In the genomic region with DNA sequence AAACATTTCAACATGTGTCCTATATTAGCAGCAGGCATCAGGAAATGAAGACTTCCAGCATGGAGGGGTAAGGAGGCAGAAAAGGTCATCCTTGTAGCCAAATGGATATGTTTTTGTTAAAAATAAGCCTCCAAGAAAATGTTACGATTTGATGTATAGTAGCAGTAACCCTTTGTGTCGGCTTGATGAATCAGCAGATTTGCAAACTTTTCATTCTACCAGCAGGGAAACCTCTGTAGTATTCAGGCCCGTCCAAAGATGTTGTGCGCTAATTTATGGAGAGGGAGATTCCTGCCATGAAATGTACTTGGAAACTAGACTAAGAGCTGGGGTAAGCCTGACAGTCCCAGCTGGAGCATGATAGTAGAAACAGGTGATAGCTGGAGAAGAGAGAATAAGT, we compare ENCODE assay signal across 3 cellular contexts.
A peak's percentile ranks its signal among the peaks of the same experiment; 100 is the strongest.
TF ChIP-seq lines count a peak whose summit lies in the region.

No MANE protein-coding gene starts in this region.

TF ChIP-seq in A549, 52 proteins besides CTCF, POLR2A, EP300 and RAD21:
- TF ChIP-seq, protein P1, sequence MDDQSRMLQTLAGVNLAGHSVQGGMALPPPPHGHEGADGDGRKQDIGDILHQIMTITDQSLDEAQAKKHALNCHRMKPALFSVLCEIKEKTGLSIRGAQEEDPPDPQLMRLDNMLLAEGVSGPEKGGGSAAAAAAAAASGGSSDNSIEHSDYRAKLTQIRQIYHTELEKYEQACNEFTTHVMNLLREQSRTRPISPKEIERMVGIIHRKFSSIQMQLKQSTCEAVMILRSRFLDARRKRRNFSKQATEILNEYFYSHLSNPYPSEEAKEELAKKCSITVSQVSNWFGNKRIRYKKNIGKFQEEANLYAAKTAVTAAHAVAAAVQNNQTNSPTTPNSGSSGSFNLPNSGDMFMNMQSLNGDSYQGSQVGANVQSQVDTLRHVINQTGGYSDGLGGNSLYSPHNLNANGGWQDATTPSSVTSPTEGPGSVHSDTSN (IDR thresholded peaks at IDR 0.05): no peak
- peak; percentile 71 for TF ChIP-seq MAFK (IDR thresholded peaks at IDR 0.05; ENCODE audit: partially characterized antibody)

TF ChIP-seq in GM23338, 12 proteins besides CTCF, POLR2A, EP300 and RAD21:
- no peak for TF ChIP-seq JUNB (IDR thresholded peaks at IDR 0.05; ENCODE audit: unreplicated experiment)
- TF ChIP-seq, protein P2, sequence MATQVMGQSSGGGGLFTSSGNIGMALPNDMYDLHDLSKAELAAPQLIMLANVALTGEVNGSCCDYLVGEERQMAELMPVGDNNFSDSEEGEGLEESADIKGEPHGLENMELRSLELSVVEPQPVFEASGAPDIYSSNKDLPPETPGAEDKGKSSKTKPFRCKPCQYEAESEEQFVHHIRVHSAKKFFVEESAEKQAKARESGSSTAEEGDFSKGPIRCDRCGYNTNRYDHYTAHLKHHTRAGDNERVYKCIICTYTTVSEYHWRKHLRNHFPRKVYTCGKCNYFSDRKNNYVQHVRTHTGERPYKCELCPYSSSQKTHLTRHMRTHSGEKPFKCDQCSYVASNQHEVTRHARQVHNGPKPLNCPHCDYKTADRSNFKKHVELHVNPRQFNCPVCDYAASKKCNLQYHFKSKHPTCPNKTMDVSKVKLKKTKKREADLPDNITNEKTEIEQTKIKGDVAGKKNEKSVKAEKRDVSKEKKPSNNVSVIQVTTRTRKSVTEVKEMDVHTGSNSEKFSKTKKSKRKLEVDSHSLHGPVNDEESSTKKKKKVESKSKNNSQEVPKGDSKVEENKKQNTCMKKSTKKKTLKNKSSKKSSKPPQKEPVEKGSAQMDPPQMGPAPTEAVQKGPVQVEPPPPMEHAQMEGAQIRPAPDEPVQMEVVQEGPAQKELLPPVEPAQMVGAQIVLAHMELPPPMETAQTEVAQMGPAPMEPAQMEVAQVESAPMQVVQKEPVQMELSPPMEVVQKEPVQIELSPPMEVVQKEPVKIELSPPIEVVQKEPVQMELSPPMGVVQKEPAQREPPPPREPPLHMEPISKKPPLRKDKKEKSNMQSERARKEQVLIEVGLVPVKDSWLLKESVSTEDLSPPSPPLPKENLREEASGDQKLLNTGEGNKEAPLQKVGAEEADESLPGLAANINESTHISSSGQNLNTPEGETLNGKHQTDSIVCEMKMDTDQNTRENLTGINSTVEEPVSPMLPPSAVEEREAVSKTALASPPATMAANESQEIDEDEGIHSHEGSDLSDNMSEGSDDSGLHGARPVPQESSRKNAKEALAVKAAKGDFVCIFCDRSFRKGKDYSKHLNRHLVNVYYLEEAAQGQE (IDR thresholded peaks at IDR 0.05; ENCODE audit: unreplicated experiment): no peak
- no peak for TF ChIP-seq STAT1 (IDR thresholded peaks at IDR 0.05; ENCODE audit: unreplicated experiment)
- TF ChIP-seq ZNF114 (CRISPR knock-in tag; IDR thresholded peaks at IDR 0.05): no peak
- TF ChIP-seq NANOG (IDR thresholded peaks at IDR 0.05; ENCODE audit: borderline replicate concordance): no peak
- TF ChIP-seq EZH2 (IDR thresholded peaks at IDR 0.05; ENCODE audit: low read depth, unreplicated experiment): no peak
- no peak for TF ChIP-seq CREB1 (CRISPR knock-in tag; IDR thresholded peaks at IDR 0.05; ENCODE audit: low read depth)
- TF ChIP-seq, protein P3, sequence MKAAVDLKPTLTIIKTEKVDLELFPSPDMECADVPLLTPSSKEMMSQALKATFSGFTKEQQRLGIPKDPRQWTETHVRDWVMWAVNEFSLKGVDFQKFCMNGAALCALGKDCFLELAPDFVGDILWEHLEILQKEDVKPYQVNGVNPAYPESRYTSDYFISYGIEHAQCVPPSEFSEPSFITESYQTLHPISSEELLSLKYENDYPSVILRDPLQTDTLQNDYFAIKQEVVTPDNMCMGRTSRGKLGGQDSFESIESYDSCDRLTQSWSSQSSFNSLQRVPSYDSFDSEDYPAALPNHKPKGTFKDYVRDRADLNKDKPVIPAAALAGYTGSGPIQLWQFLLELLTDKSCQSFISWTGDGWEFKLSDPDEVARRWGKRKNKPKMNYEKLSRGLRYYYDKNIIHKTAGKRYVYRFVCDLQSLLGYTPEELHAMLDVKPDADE (IDR thresholded peaks at IDR 0.05): no peak

TF ChIP-seq in H1, 55 proteins besides CTCF, POLR2A, EP300 and RAD21:
- TF ChIP-seq, protein P4, sequence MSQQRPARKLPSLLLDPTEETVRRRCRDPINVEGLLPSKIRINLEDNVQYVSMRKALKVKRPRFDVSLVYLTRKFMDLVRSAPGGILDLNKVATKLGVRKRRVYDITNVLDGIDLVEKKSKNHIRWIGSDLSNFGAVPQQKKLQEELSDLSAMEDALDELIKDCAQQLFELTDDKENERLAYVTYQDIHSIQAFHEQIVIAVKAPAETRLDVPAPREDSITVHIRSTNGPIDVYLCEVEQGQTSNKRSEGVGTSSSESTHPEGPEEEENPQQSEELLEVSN (IDR thresholded peaks at IDR 0.05): no peak
- TF ChIP-seq KDM4A (IDR thresholded peaks at IDR 0.05; ENCODE audit: low read depth, low read length, severe bottlenecking): no peak
